ENCODE assay signal across 2 cellular contexts in the genomic region with DNA sequence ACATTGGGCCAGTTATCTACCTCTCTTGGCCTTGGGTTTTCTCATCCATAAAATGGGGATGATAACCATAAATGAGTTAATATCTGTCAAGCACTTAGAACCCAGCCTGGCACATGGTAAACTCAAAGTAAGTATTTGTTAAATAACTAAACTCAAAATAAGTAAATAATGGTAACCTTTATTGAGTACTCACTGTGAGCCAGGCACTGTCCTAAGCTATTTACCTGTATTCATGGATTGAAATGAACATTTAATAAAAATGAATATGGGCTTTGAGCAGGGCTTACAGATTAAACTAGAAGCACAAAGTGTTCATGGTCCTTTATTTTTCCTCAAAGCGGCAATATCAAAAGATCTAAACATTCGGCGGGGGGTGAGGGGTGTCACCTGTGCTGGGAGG.
TF ChIP-seq lines count a peak whose summit lies in the region.

No MANE protein-coding gene starts in this region.

TF ChIP-seq in HepG2, 621 proteins besides CTCF, POLR2A, EP300 and RAD21:
- TF ChIP-seq ZNF629 (CRISPR knock-in tag; conservative IDR thresholded peaks at IDR 0.05) (peak; percentile 73), ZBTB7B (CRISPR knock-in tag; IDR thresholded peaks at IDR 0.05) (no peak), ZNF589 (CRISPR knock-in tag; conservative IDR thresholded peaks at IDR 0.05) (no peak)

TF ChIP-seq in K562, 482 proteins besides CTCF, POLR2A, EP300 and RAD21:
- no peak for TF ChIP-seq PML (IDR thresholded peaks at IDR 0.05; ENCODE audit: low read length)
- no peak for TF ChIP-seq CBX1 (IDR thresholded peaks at IDR 0.05; ENCODE audit: low read depth)
- TF ChIP-seq, protein P1, sequence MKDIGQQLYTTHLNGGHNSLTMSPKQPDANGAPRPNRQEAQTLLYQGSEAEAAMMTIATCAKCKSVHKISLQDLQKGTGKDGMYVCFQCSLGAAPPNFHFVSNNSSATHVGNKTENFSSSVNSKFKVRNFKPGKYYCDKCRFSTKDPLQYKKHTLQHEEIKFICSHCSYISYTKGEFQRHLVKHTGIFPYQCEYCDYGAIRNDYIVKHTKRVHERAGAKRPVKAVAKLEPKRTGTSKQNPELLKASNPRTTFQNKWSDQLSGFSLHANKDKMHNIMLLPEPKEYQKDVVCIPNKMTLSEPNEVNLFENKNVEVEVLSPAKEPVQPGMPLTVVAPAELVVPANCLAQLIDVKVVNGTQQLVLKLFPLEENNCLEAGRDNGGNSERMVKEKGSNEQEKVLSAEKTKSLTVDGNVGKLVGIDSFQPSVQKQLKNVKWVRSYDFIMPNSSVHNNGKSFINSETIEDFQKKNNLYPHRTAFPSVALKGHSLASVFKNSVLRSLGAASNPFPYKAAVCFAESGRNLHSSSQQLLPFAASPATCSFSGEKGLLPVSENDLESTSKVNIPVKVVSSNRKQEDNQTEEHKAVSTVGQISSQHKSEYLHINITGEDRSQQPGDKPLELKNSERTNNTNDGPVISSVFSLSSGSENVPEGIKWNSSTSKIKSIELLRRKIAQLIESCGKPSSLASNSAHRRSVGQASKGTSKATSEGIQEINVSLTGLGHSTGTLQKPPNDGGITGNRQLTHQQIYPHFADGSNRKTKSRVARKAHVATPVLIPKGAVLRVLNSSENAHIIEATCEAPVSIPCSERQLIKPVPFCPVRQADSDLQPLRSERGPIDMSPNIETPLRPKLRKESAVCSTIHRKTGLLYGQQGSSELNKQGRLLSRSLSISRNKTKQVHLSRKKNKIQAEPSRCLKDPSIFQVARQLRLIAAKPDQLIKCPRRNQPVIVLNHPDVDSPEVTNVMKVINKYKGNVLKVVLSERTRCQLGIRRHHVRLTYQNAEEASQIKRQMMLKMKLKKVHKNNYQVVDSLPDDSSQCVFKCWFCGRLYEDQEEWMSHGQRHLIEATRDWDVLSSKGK (CRISPR knock-in tag; IDR thresholded peaks at IDR 0.05): no peak
- TF ChIP-seq RBM25 (IDR thresholded peaks at IDR 0.05; ENCODE audit: low read depth, low read length, severe bottlenecking): peak; percentile 41
- TF ChIP-seq, protein P2, sequence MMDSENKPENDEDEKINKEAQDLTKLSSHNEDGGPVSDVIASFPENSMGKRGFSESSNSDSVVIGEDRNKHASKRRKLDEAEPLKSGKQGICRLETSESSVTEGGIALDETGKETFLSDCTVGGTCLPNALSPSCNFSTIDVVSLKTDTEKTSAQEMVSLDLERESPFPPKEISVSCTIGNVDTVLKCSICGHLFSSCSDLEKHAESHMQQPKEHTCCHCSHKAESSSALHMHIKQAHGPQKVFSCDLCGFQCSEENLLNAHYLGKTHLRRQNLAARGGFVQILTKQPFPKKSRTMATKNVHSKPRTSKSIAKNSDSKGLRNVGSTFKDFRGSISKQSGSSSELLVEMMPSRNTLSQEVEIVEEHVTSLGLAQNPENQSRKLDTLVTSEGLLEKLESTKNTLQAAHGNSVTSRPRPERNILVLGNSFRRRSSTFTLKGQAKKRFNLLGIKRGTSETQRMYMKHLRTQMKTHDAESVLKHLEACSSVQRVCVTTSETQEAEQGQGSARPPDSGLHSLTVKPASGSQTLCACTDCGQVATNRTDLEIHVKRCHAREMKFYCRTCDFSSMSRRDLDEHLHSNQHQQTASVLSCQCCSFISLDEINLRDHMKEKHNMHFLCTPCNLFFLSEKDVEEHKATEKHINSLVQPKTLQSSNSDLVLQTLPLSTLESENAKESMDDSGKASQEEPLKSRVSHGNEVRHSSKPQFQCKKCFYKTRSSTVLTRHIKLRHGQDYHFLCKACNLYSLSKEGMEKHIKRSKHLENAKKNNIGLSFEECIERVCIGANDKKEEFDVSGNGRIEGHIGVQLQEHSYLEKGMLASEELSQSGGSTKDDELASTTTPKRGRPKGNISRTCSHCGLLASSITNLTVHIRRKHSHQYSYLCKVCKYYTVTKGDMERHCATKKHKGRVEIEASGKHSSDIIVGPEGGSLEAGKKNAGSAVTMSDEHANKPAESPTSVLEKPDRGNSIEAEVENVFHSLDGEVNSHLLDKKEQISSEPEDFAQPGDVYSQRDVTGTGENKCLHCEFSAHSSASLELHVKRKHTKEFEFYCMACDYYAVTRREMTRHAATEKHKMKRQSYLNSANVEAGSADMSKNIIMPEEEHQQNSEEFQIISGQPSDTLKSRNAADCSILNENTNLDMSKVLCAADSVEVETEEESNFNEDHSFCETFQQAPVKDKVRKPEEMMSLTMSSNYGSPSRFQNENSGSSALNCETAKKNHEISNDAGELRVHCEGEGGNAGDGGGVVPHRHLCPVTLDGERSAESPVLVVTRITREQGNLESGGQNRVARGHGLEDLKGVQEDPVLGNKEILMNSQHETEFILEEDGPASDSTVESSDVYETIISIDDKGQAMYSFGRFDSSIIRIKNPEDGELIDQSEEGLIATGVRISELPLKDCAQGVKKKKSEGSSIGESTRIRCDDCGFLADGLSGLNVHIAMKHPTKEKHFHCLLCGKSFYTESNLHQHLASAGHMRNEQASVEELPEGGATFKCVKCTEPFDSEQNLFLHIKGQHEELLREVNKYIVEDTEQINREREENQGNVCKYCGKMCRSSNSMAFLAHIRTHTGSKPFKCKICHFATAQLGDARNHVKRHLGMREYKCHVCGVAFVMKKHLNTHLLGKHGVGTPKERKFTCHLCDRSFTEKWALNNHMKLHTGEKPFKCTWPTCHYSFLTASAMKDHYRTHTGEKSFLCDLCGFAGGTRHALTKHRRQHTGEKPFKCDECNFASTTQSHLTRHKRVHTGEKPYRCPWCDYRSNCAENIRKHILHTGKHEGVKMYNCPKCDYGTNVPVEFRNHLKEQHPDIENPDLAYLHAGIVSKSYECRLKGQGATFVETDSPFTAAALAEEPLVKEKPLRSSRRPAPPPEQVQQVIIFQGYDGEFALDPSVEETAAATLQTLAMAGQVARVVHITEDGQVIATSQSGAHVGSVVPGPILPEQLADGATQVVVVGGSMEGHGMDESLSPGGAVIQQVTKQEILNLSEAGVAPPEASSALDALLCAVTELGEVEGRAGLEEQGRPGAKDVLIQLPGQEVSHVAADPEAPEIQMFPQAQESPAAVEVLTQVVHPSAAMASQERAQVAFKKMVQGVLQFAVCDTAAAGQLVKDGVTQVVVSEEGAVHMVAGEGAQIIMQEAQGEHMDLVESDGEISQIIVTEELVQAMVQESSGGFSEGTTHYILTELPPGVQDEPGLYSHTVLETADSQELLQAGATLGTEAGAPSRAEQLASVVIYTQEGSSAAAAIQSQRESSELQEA (IDR thresholded peaks at IDR 0.05; ENCODE audit: low read depth): no peak
- TF ChIP-seq DPF2 (IDR thresholded peaks at IDR 0.05): no peak
TF ChIP-seq in K562: peak in this region for 1.
